ENCODE assay signal across 2 cellular contexts in the genomic region with DNA sequence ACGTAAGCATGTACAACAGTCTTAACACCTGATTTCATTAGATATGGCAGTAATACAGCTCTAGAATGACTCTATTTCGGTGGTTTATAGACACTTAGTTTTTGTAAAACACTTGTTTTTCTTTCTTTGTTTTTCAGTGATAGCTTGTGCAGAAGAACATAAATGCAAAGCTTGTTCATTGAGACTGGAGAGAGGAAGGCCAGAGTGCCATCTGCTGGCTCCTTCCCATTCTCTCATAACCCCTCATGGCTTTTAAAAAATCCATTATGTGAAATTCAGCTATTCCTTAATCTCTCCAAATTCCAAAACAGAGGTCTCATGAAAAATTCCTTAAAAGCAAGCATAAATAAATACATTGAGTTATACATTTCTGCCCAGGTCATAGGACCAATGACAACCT.
TF ChIP-seq lines count a peak whose summit lies in the region.

No MANE protein-coding gene starts in this region.

TF ChIP-seq in K562, 482 proteins besides CTCF, POLR2A, EP300 and RAD21 (continued from another document):
- TF ChIP-seq, protein P1, sequence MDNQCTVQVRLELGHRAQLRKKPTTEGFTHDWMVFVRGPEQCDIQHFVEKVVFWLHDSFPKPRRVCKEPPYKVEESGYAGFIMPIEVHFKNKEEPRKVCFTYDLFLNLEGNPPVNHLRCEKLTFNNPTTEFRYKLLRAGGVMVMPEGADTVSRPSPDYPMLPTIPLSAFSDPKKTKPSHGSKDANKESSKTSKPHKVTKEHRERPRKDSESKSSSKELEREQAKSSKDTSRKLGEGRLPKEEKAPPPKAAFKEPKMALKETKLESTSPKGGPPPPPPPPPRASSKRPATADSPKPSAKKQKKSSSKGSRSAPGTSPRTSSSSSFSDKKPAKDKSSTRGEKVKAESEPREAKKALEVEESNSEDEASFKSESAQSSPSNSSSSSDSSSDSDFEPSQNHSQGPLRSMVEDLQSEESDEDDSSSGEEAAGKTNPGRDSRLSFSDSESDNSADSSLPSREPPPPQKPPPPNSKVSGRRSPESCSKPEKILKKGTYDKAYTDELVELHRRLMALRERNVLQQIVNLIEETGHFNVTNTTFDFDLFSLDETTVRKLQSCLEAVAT (IDR thresholded peaks at IDR 0.05), result no peak
- TF ChIP-seq ZNF263 (CRISPR knock-in tag; IDR thresholded peaks at IDR 0.05; ENCODE audit: borderline replicate concordance) (no peak), RUNX1 (IDR thresholded peaks at IDR 0.05; ENCODE audit: low read depth) (no peak)

TF ChIP-seq in liver, 16 proteins besides CTCF, POLR2A, EP300 and RAD21 (continued from another document):
- no peak for TF ChIP-seq YY1 (IDR thresholded peaks at IDR 0.05)
